Comparison of ENCODE assay signal across 10 cellular contexts in genomic region chr6:160462116-160462515, GRCh38.
A peak's percentile ranks its signal among the peaks of the same experiment; 100 is the strongest.
DNase-seq lines count a peak whose midpoint lies in the region; ATAC-seq, FAIRE-seq and TF ChIP-seq lines count a peak whose summit lies in the region.
"Had no signal": no experiment of that assay in that cellular context is flagged by ENCODE, and none has a peak within 500 bp of the region (broad histone marks: within the 10 kb centered on the region; RNA-seq: fewer than 3 reads in every experiment).

No MANE protein-coding gene starts in this region.

- H3K27ac ChIP-seq in colonic mucosa (no peak overlapping the region), caudate nucleus (ENCODE audit: low read depth, low read length) (no peak overlapping the region)
- H3K27ac ChIP-seq: left ventricle myocardium inferior had no signal

- no peaks in the 10 kb centered on the region for H3K36me3 ChIP-seq in colonic mucosa
- H3K36me3 ChIP-seq: left ventricle myocardium inferior had no signal

- TF ChIP-seq POLR2A in GM12892 (IDR thresholded peaks at IDR 0.05; ENCODE audit: low read depth, low read length) = no peak

- ATAC-seq in GM18511 (IDR thresholded peaks at IDR 0.05; ENCODE audit: unreplicated experiment) (peak; percentile 30), GM21576 (IDR thresholded peaks at IDR 0.05; ENCODE audit: unreplicated experiment) (peak; percentile 4), HG03565 (IDR thresholded peaks at IDR 0.05; ENCODE audit: unreplicated experiment) (peak; percentile 12)

- FAIRE-seq in GM12892 (lab: Jason Lieb, UNC) = no peak

- no peak overlapping the region for H3K9ac ChIP-seq in colonic mucosa (ENCODE audit: low read depth in 2 of 2, low read length in 2 of 2)

- DNase-seq in fibroblast of pulmonary artery (ENCODE audit: low read depth) = peak; percentile 40
- no peak for DNase-seq in SHP77 (lab: John Stamatoyannopoulos, UW)
- DNase-seq in colonic mucosa = no peak
- no peak for DNase-seq in GM12892 (ENCODE audit: insufficient read length)
- DNase-seq in caudate nucleus (lab: John Stamatoyannopoulos, UW) = no peak
- DNase-seq: left ventricle myocardium inferior, NCI-H1694 had no signal

- no peaks in the 10 kb centered on the region for H3K4me1 ChIP-seq in colonic mucosa
- H3K4me1 ChIP-seq: left ventricle myocardium inferior had no signal

- no peaks in the 10 kb centered on the region for H3K9me3 ChIP-seq in colonic mucosa
- H3K9me3 ChIP-seq: left ventricle myocardium inferior had no signal

- H3K4me3 ChIP-seq in fibroblast of pulmonary artery (replicated peaks; ENCODE audit: low read depth, low read length) = no peak overlapping the region
- H3K4me3 ChIP-seq in colonic mucosa = no peak overlapping the region
- H3K4me3 ChIP-seq: left ventricle myocardium inferior had no signal

- intact Hi-C loops in colonic mucosa (cut with DNase I) = no loop called here

- no peak for TF ChIP-seq CTCF in fibroblast of pulmonary artery (IDR thresholded peaks at IDR 0.05; ENCODE audit: low read length, missing control alignments)
- no peak for TF ChIP-seq CTCF in colonic mucosa (IDR thresholded peaks at IDR 0.05)

- H3K27me3 ChIP-seq in colonic mucosa = no peaks in the 10 kb centered on the region
